In the genomic region with DNA sequence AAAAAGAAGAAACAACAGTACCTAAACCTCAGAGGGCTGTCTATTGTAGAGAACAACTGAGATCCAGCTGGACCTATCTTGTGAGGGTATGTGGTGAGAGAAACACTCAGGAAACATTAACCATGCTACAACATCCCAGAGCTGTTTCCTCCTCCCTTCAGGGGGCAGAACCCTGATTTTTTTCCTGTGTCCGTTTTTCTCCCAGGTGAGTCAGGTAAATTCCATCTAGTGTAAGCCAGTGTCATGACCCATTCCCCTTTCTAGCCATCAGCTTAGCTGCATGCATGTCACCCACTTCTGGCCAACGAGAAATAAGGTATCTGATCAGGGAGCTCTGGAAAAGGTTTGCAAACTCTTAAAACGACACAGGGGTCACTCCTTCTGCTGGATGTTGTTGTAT, we compare ENCODE assay signal across 24 cellular contexts.
DNase-seq lines count a peak whose midpoint lies in the region; ATAC-seq, FAIRE-seq and TF ChIP-seq lines count a peak whose summit lies in the region.
"Had no signal": no experiment of that assay in that cellular context is flagged by ENCODE, and none has a peak within 500 bp of the region (broad histone marks: within the 10 kb centered on the region; RNA-seq: fewer than 3 reads in every experiment).

No MANE protein-coding gene starts in this region.

- DNase-seq in HPDE6-E6E7 (ENCODE audit: extremely low spot score) (peak; percentile 66), bronchial epithelial cell (ENCODE audit: low read depth) (peak; percentile 15), osteoblast (ENCODE audit: insufficient read length, low spot score, missing footprints) (no peak), posterior vena cava (ENCODE audit: low spot score) (no peak), T1000 (lab: John Stamatoyannopoulos, UW) (no peak)
- DNase-seq in activated T-cell treated with anti-CD3 and anti-CD28 coated beads, Interleukin-2, amount 50 U/mL, for 24 hours, result no peak
- DNase-seq: activated T-cell treated with anti-CD3 and anti-CD28 coated beads, Interleukin-2, amount 50 U/mL, for 72 hours; C1 segment of cervical spinal cord; NCI-H1048; NCI-H2107; NCI-H446; SK-N-SH; stimulated activated CD4-positive, alpha-beta T cell treated with anti-CD3 and anti-CD28 coated beads, Interleukin-1b, Interleukin-23, amount 100 ng/mL, for 48 hours; thyroid gland had no signal

- no peaks in the 10 kb centered on the region for H3K9me3 ChIP-seq in osteoblast (ENCODE audit: low read depth, low read length)
- H3K9me3 ChIP-seq: esophagus muscularis mucosa, gastroesophageal sphincter, ovary, right atrium auricular region, SK-N-SH, thyroid gland had no signal

- no peaks in the 10 kb centered on the region for H3K27me3 Mint-ChIP-seq in activated T-cell treated with anti-CD3 and anti-CD28 coated beads, Interleukin-2, amount 50 U/mL, for 24 hours
- H3K27me3 Mint-ChIP-seq: dendritic cell treated with granulocyte-macrophage colony-stimulating factor and Interleukin-4, amounts not matched to agents 40 ng/mL and 50 ng/mL, for 4 days; stimulated activated naive CD8-positive, alpha-beta T cell treated with anti-CD3 and anti-CD28 coated beads, Interleukin-15, Interleukin-2, amounts not matched to agents 100 ng/mL and 50 ng/mL, for 24 hours had no signal

- no peaks in the 10 kb centered on the region for H3K4me1 Mint-ChIP-seq in activated T-cell treated with anti-CD3 and anti-CD28 coated beads, Interleukin-2, amount 50 U/mL, for 24 hours (ENCODE audit: low read depth)
- H3K4me1 Mint-ChIP-seq: nephron had no signal

- no peak overlapping the region for H3K4me2 ChIP-seq in osteoblast (ENCODE audit: insufficient read depth, low read length)
- H3K4me2 ChIP-seq: SK-N-SH had no signal

- H3K79me2 ChIP-seq in osteoblast (ENCODE audit: insufficient read depth, low read length), result peaks cover 41% of the 10 kb centered on the region

- no peak overlapping the region for H2AFZ ChIP-seq in osteoblast (ENCODE audit: low read length)

- peak overlapping the region; percentile 79 for H3K27ac ChIP-seq in osteoblast (ENCODE audit: low read depth, low read length)
- H3K27ac ChIP-seq: ovary, right atrium auricular region, thyroid gland had no signal

- intact Hi-C loops in posterior vena cava (cut with DNase I), result loop anchor here in 1 of 2 donors (10.0 kb wide), 1 partner anchor 109 kb away; no protein-coding TSS in a partner anchor

- H4K20me1 ChIP-seq in osteoblast (ENCODE audit: insufficient read depth, low read length), result no peaks in the 10 kb centered on the region

- peaks cover 12% of the 10 kb centered on the region for H3K4me1 ChIP-seq in osteoblast (ENCODE audit: insufficient read depth, low read length)
- H3K4me1 ChIP-seq: thyroid gland had no signal

- H3K36me3 Mint-ChIP-seq in activated T-cell treated with anti-CD3 and anti-CD28 coated beads, Interleukin-2, amount 50 U/mL, for 24 hours (ENCODE audit: low read depth), result peaks cover 22% of the 10 kb centered on the region

- no peak overlapping the region for H3K27ac Mint-ChIP-seq in activated T-cell treated with anti-CD3 and anti-CD28 coated beads, Interleukin-2, amount 50 U/mL, for 24 hours
- H3K27ac Mint-ChIP-seq: activated T-cell treated with anti-CD3 and anti-CD28 coated beads, Interleukin-2, amount 50 U/mL, for 72 hours; dendritic cell treated with granulocyte-macrophage colony-stimulating factor and Interleukin-4, amounts not matched to agents 40 ng/mL and 50 ng/mL, for 4 days; nephron; stimulated activated naive CD8-positive, alpha-beta T cell treated with anti-CD3 and anti-CD28 coated beads, Interleukin-15, Interleukin-2, amounts not matched to agents 100 ng/mL and 50 ng/mL, for 24 hours had no signal

- H3K4me3 ChIP-seq in bronchial epithelial cell (ENCODE audit: low read depth, low read length) (no peak overlapping the region), osteoblast (ENCODE audit: insufficient read depth, low read length) (no peak overlapping the region)
- H3K4me3 ChIP-seq: esophagus muscularis mucosa, gastroesophageal sphincter, GM12878, ovary, right atrium auricular region, thyroid gland had no signal

- H3K27me3 ChIP-seq in bronchial epithelial cell (ENCODE audit: control insufficient read depth, insufficient read depth, low read length) (no peaks in the 10 kb centered on the region), osteoblast (ENCODE audit: insufficient read depth, low read length) (no peaks in the 10 kb centered on the region)
- H3K27me3 ChIP-seq: esophagus muscularis mucosa, gastroesophageal sphincter, ovary, right atrium auricular region, thyroid gland had no signal

- no peaks in the 10 kb centered on the region for H3K9me3 Mint-ChIP-seq in activated T-cell treated with anti-CD3 and anti-CD28 coated beads, Interleukin-2, amount 50 U/mL, for 24 hours
- H3K9me3 Mint-ChIP-seq: activated T-cell treated with anti-CD3 and anti-CD28 coated beads, Interleukin-2, amount 50 U/mL, for 72 hours; dendritic cell treated with granulocyte-macrophage colony-stimulating factor and Interleukin-4, amounts not matched to agents 40 ng/mL and 50 ng/mL, for 4 days; nephron; stimulated activated naive CD8-positive, alpha-beta T cell treated with anti-CD3 and anti-CD28 coated beads, Interleukin-15, Interleukin-2, amounts not matched to agents 100 ng/mL and 50 ng/mL, for 24 hours had no signal

- peaks cover 3% of the 10 kb centered on the region for H3K36me3 ChIP-seq in bronchial epithelial cell (ENCODE audit: control insufficient read depth, insufficient read depth, low read length)
- peaks cover 62% of the 10 kb centered on the region for H3K36me3 ChIP-seq in osteoblast (ENCODE audit: insufficient read depth, low read length)
- H3K36me3 ChIP-seq: ovary had no signal

- H3K4me3 Mint-ChIP-seq in activated T-cell treated with anti-CD3 and anti-CD28 coated beads, Interleukin-2, amount 50 U/mL, for 24 hours, result no peak overlapping the region
- H3K4me3 Mint-ChIP-seq: activated T-cell treated with anti-CD3 and anti-CD28 coated beads, Interleukin-2, amount 50 U/mL, for 72 hours; dendritic cell treated with granulocyte-macrophage colony-stimulating factor and Interleukin-4, amounts not matched to agents 40 ng/mL and 50 ng/mL, for 4 days; nephron; stimulated activated naive CD8-positive, alpha-beta T cell treated with anti-CD3 and anti-CD28 coated beads, Interleukin-15, Interleukin-2, amounts not matched to agents 100 ng/mL and 50 ng/mL, for 24 hours had no signal

- TF ChIP-seq CTCF in bronchial epithelial cell (IDR thresholded peaks at IDR 0.05; ENCODE audit: insufficient read depth, low read length, severe bottlenecking) (no peak), osteoblast (IDR thresholded peaks at IDR 0.05; ENCODE audit: extremely low read depth, low read depth, low read length) (no peak)

- ATAC-seq in GM21786 (IDR thresholded peaks at IDR 0.05; ENCODE audit: unreplicated experiment), result no peak
- ATAC-seq: activated T-cell treated with anti-CD3 and anti-CD28 coated beads, Interleukin-2, amount 50 U/mL, for 72 hours; GM12878 had no signal

- no peak for FAIRE-seq in bronchial epithelial cell (lab: Jason Lieb, UNC)
- FAIRE-seq: TTC549 had no signal

Comparison
In these comparisons a context has a peak if more than half of its experiments do, and no peak if none do; other contexts are left out.
1. DNase-seq: peak in HPDE6-E6E7 (single experiment) and bronchial epithelial cell (single experiment); none in osteoblast (single experiment), activated T-cell treated with anti-CD3 and anti-CD28 coated beads, Interleukin-2, amount 50 U/mL, for 24 hours (single experiment), posterior vena cava (single experiment) and T1000 (single experiment).